19 cellular contexts compared by ENCODE assay signal in the genomic region with DNA sequence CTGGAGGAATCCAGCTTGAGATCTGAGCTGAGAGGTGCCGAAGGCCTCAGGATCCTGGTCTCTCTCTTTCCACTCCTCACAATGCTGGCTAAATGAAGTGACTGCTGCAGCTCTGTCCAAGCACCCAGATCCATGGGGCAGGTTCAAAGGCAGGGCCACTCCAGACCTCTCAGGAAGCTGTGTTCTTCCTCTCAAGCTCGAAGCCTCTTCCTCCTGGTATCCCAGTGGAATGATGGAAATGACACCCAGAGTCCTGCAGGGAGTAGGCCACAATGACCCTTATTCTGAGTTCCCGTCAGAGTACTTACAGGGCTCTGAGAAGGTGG.
"Had no signal": no experiment of that assay in that cellular context is flagged by ENCODE, and none has a peak within 500 bp of the region (broad histone marks: within the 10 kb centered on the region; RNA-seq: fewer than 3 reads in every experiment).

No MANE protein-coding gene starts in this region.

- H3K27ac Mint-ChIP-seq: effector memory CD8-positive, alpha-beta T cell; immature natural killer cell; naive thymus-derived CD4-positive, alpha-beta T cell; type B pancreatic cell had no signal

- ATAC-seq: effector memory CD8-positive, alpha-beta T cell; gastroesophageal sphincter; naive thymus-derived CD4-positive, alpha-beta T cell had no signal

- H3K4me3 Mint-ChIP-seq: effector memory CD8-positive, alpha-beta T cell; immature natural killer cell; naive thymus-derived CD4-positive, alpha-beta T cell; type B pancreatic cell had no signal

- H3K27me3 ChIP-seq: esophagus squamous epithelium, gastroesophageal sphincter, neutrophil, ovary, right atrium auricular region, thyroid gland, vagina had no signal

- H3K9me3 Mint-ChIP-seq: effector memory CD8-positive, alpha-beta T cell; immature natural killer cell; naive thymus-derived CD4-positive, alpha-beta T cell; type B pancreatic cell had no signal

- FAIRE-seq: keratinocyte, small intestine had no signal

- H3K36me3 Mint-ChIP-seq: immature natural killer cell; naive thymus-derived CD4-positive, alpha-beta T cell; type B pancreatic cell had no signal

- H3K4me1 Mint-ChIP-seq: immature natural killer cell had no signal

- DNase-seq: cortex of kidney; effector memory CD8-positive, alpha-beta T cell; esophagus squamous epithelium; foreskin fibroblast; glutamatergic neuron; immature natural killer cell; left ventricle myocardium inferior; naive thymus-derived CD4-positive, alpha-beta T cell; ovary; small intestine; stimulated activated CD4-positive, alpha-beta T cell treated with anti-CD3 and anti-CD28 coated beads, Interleukin-2, amount 100 ng/mL, for 48 hours; stimulated activated naive CD4-positive, alpha-beta T cell treated with Interleukin-2 at 50 U/mL for 16 hours; thyroid gland had no signal

- H3K9me3 ChIP-seq: esophagus squamous epithelium, gastroesophageal sphincter, left ventricle myocardium inferior, neutrophil, ovary, right atrium auricular region, thyroid gland, vagina had no signal

- H3K27ac ChIP-seq: gastroesophageal sphincter, left ventricle myocardium inferior, neutrophil, ovary, right atrium auricular region, thyroid gland, vagina had no signal

- H3K27me3 Mint-ChIP-seq: type B pancreatic cell had no signal

- H3K36me3 ChIP-seq: esophagus squamous epithelium, gastroesophageal sphincter, left ventricle myocardium inferior, neutrophil, ovary, right atrium auricular region, thyroid gland, vagina had no signal

- H3K4me3 ChIP-seq: esophagus squamous epithelium, gastroesophageal sphincter, left ventricle myocardium inferior, ovary, right atrium auricular region, thyroid gland, vagina had no signal
